ENCODE assay signal across 18 cellular contexts in the genomic region with DNA sequence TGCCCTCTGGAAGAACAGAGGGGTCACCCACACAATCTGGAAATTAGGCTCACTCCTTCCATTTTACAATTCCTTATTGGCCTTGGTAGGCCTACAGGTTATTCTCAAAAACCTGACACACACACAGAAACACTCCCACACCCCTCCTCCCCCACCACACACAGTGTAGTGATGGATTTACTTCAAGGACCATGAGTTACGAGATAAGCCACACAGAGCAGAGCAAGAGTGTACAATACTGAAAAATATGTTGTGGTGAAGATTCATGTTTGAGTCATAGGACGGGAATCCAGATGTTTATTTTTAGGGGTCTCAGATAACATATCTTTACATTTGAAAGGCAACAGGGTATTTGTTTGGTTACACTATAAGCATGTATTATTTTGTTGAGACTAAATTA.
DNase-seq lines count a peak whose midpoint lies in the region; ATAC-seq lines count a peak whose summit lies in the region.
"Had no signal": no experiment of that assay in that cellular context is flagged by ENCODE, and none has a peak within 500 bp of the region (broad histone marks: within the 10 kb centered on the region; RNA-seq: fewer than 3 reads in every experiment).

No MANE protein-coding gene starts in this region.

- H3K36me3 ChIP-seq in SJSA1, result no peaks in the 10 kb centered on the region
- no peaks in the 10 kb centered on the region for H3K36me3 ChIP-seq in naive thymus-derived CD4-positive, alpha-beta T cell (ENCODE audit: control insufficient read depth in 2 of 3, insufficient read depth in 3 of 3, low read length in 3 of 3)
- H3K36me3 ChIP-seq: esophagus squamous epithelium, pancreas, suprapubic skin had no signal

- no peaks in the 10 kb centered on the region for H3K36me3 Mint-ChIP-seq in naive thymus-derived CD4-positive, alpha-beta T cell

- peaks cover 0 to 10% (median 0%) of the 10 kb centered on the region in 5 donors for H3K27me3 Mint-ChIP-seq in naive thymus-derived CD4-positive, alpha-beta T cell

- intact Hi-C loops in naive thymus-derived CD4-positive, alpha-beta T cell (cut with micrococcal nuclease), result no loop called here
- intact Hi-C loops in head of caudate nucleus (cut with DNase I), result no loop called here

- POLR2A ChIA-PET in naive thymus-derived CD4-positive, alpha-beta T cell (lab: Charles Lee), result no interaction called here

- H3K9me3 ChIP-seq in SJSA1 (replicated peaks), result no peaks in the 10 kb centered on the region
- no peaks in the 10 kb centered on the region for H3K9me3 ChIP-seq in naive thymus-derived CD4-positive, alpha-beta T cell (ENCODE audit: control insufficient read depth in 2 of 3, low read length in 3 of 3)
- H3K9me3 ChIP-seq: Caco-2, esophagus squamous epithelium, pancreas, suprapubic skin had no signal

- H3K4me1 ChIP-seq in SJSA1 (replicated peaks), result peaks cover 21% of the 10 kb centered on the region
- peaks cover 0 to 6% of the 10 kb centered on the region in 2 donors for H3K4me1 ChIP-seq in naive thymus-derived CD4-positive, alpha-beta T cell (ENCODE audit: control insufficient read depth in 2 of 2, insufficient read depth in 2 of 2, low read length in 2 of 2)
- H3K4me1 ChIP-seq: esophagus squamous epithelium, pancreas, suprapubic skin had no signal

- H3K9me3 Mint-ChIP-seq in naive thymus-derived CD4-positive, alpha-beta T cell, result peaks cover 0 to 2% (median 0%) of the 10 kb centered on the region in 11 donors

- peak overlapping the region; percentile 34 for H3K27ac ChIP-seq in SJSA1
- H3K27ac ChIP-seq in naive thymus-derived CD4-positive, alpha-beta T cell (ENCODE audit: low read depth, low read length), result no peak overlapping the region
- H3K27ac ChIP-seq: esophagus squamous epithelium, KMS-11, pancreas, suprapubic skin had no signal

- H3K27me3 ChIP-seq in SJSA1 (replicated peaks), result no peaks in the 10 kb centered on the region
- no peaks in the 10 kb centered on the region for H3K27me3 ChIP-seq in naive thymus-derived CD4-positive, alpha-beta T cell (ENCODE audit: control insufficient read depth in 2 of 2, insufficient read depth in 2 of 2, low read length in 2 of 2)
- H3K27me3 ChIP-seq: esophagus squamous epithelium, pancreas, suprapubic skin had no signal

- CTCF ChIA-PET in naive thymus-derived CD4-positive, alpha-beta T cell (lab: Charles Lee), result no interaction called here

- H3K4me3 Mint-ChIP-seq in naive thymus-derived CD4-positive, alpha-beta T cell, result no peak overlapping the region
- H3K4me3 Mint-ChIP-seq: activated CD4-positive, alpha-beta T cell treated with anti-CD3 and anti-CD28 coated beads for 36 hours had no signal

- H3K4me3 ChIP-seq in SJSA1, result no peak overlapping the region
- no peak overlapping the region for H3K4me3 ChIP-seq in naive thymus-derived CD4-positive, alpha-beta T cell (ENCODE audit: low read length)
- H3K4me3 ChIP-seq: esophagus squamous epithelium, pancreas, suprapubic skin had no signal

- H3K27ac Mint-ChIP-seq in naive thymus-derived CD4-positive, alpha-beta T cell, result no peak overlapping the region
- H3K27ac Mint-ChIP-seq: activated CD4-positive, alpha-beta T cell treated with anti-CD3 and anti-CD28 coated beads for 36 hours had no signal

- H3K4me1 Mint-ChIP-seq in naive thymus-derived CD4-positive, alpha-beta T cell, result no peaks in the 10 kb centered on the region
- H3K4me1 Mint-ChIP-seq: activated CD4-positive, alpha-beta T cell treated with anti-CD3 and anti-CD28 coated beads for 36 hours had no signal

- DNase-seq in NCI-H524 (lab: John Stamatoyannopoulos, UW) (peak; percentile 59 to 80), NCI-H524 treated with DMSO at 0.1 percent for 48 hours (lab: John Stamatoyannopoulos, UW) (no peak), SJSA1 (ENCODE audit: low read depth in 1 of 2, low spot score in 2 of 2) (peak; percentile 78 to 88), fibroblast of peridontal ligament (ENCODE audit: extremely low read depth) (peak; percentile 67), HUDEP-2 (lab: John Stamatoyannopoulos, UW; ENCODE audit: unreplicated experiment in 76 of 76) (no peak), medulla oblongata (ENCODE audit: extremely low spot score) (no peak), head of caudate nucleus (no peak)
- no peak for DNase-seq in naive thymus-derived CD4-positive, alpha-beta T cell
- DNase-seq: activated CD4-positive, alpha-beta T cell treated with anti-CD3 and anti-CD28 coated beads for 36 hours; Caco-2; dermis blood vessel endothelial cell; esophagus squamous epithelium; midbrain; NCI-H1930; pancreas; stimulated activated CD4-positive, alpha-beta T cell treated with anti-CD3 and anti-CD28 coated beads, Interleukin-12 subunit alpha, Interleukin-12 subunit beta, amount 100 ng/mL, for 4 hours had no signal

- no peak for ATAC-seq in naive thymus-derived CD4-positive, alpha-beta T cell
- ATAC-seq: activated CD4-positive, alpha-beta T cell treated with anti-CD3 and anti-CD28 coated beads for 36 hours had no signal

Comparison
In these comparisons a context has a peak if more than half of its experiments do, and no peak if none do; other contexts are left out.
1. DNase-seq: peak in NCI-H524 (2 of 2), SJSA1 (2 of 2) and fibroblast of peridontal ligament (single experiment); none in NCI-H524 treated with DMSO at 0.1 percent for 48 hours (single experiment), HUDEP-2 (0 of 76), naive thymus-derived CD4-positive, alpha-beta T cell (0 of 9), medulla oblongata (single experiment) and head of caudate nucleus (0 of 42).